In the genomic region with DNA sequence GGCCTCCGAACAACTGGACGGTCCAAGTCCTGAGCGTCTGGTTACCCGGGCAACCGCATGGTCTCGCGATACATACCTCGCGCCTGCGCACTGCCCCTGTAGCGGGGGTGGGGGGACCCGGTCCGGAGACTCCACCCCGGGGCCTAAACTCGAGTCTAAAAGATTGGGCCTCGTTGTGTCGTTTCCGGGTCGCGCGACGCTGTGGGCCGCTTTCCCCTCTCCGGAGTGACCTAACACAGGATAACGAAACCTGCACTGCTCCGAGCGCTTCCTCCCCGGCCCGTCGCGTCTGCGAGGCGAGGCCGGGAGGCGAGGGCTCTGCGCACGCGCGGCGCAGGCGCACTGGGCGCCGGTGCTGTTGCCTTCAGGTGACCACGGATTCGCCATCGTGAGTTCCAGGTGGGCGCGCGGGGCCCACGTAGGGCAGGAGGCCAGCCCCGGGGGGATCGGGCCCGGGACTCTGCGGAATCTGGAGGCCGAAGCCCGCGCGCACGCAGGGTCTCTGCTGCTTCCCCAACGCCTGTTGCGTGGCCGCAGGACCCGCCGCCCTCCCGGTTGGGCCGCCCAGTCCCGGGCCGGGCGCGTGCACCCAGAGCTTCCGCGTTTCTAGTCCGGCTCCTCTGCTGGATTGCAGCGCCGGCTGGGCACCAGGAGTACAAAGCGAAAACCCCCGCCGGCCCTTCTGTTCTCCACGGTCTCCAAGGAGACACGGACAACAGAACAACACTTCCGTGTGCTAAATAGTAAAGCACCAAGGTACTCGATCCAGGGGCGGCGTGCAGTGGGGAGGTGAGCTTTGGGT, we compare ENCODE assay signal across 1 cellular context.
TF ChIP-seq lines count a peak whose summit lies in the region.

TSS of gene RPP38 (plus strand) at position 345 of the 802 bp plus-strand sequence. CDS start 5,960 bp downstream, outside the sequence.

TF ChIP-seq in HepG2, 621 proteins besides CTCF, POLR2A, EP300 and RAD21 (continued from another document and continues in another):
- TF ChIP-seq, protein P1, sequence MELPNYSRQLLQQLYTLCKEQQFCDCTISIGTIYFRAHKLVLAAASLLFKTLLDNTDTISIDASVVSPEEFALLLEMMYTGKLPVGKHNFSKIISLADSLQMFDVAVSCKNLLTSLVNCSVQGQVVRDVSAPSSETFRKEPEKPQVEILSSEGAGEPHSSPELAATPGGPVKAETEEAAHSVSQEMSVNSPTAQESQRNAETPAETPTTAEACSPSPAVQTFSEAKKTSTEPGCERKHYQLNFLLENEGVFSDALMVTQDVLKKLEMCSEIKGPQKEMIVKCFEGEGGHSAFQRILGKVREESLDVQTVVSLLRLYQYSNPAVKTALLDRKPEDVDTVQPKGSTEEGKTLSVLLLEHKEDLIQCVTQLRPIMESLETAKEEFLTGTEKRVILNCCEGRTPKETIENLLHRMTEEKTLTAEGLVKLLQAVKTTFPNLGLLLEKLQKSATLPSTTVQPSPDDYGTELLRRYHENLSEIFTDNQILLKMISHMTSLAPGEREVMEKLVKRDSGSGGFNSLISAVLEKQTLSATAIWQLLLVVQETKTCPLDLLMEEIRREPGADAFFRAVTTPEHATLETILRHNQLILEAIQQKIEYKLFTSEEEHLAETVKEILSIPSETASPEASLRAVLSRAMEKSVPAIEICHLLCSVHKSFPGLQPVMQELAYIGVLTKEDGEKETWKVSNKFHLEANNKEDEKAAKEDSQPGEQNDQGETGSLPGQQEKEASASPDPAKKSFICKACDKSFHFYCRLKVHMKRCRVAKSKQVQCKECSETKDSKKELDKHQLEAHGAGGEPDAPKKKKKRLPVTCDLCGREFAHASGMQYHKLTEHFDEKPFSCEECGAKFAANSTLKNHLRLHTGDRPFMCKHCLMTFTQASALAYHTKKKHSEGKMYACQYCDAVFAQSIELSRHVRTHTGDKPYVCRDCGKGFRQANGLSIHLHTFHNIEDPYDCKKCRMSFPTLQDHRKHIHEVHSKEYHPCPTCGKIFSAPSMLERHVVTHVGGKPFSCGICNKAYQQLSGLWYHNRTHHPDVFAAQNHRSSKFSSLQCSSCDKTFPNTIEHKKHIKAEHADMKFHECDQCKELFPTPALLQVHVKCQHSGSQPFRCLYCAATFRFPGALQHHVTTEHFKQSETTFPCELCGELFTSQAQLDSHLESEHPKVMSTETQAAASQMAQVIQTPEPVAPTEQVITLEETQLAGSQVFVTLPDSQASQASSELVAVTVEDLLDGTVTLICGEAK (IDR thresholded peaks at IDR 0.05), result no peak
- TF ChIP-seq, protein P1 (CRISPR knock-in tag; IDR thresholded peaks at IDR 0.05), result peak; percentile 93
- TF ChIP-seq ZNF709 (CRISPR knock-in tag; IDR thresholded peaks at IDR 0.05), result peak; percentile 74
- no peak for TF ChIP-seq CREM (IDR thresholded peaks at IDR 0.05)
- no peak for TF ChIP-seq CREM (CRISPR knock-in tag; IDR thresholded peaks at IDR 0.05)
- TF ChIP-seq, protein P2, sequence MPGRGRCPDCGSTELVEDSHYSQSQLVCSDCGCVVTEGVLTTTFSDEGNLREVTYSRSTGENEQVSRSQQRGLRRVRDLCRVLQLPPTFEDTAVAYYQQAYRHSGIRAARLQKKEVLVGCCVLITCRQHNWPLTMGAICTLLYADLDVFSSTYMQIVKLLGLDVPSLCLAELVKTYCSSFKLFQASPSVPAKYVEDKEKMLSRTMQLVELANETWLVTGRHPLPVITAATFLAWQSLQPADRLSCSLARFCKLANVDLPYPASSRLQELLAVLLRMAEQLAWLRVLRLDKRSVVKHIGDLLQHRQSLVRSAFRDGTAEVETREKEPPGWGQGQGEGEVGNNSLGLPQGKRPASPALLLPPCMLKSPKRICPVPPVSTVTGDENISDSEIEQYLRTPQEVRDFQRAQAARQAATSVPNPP (CRISPR knock-in tag; IDR thresholded peaks at IDR 0.05), result peak; percentile 93
- TF ChIP-seq TARDBP (CRISPR knock-in tag; IDR thresholded peaks at IDR 0.05), result 0 out of 2 replicates have a peak, but pooled peaks have one; percentile 41
- peak; percentile 97 for TF ChIP-seq REL (CRISPR knock-in tag; conservative IDR thresholded peaks at IDR 0.05)
- TF ChIP-seq ATF2 (CRISPR knock-in tag; IDR thresholded peaks at IDR 0.05), result no peak
- peak; percentile 73; the same call in 1 of the 2 replicates for TF ChIP-seq ZNF564 (CRISPR knock-in tag; IDR thresholded peaks at IDR 0.05)
- 0 out of 2 replicates have a peak, but pooled peaks have one; percentile 5 for TF ChIP-seq PBX3 (CRISPR knock-in tag; IDR thresholded peaks at IDR 0.05; ENCODE audit: borderline replicate concordance)
- TF ChIP-seq RARG (CRISPR knock-in tag; IDR thresholded peaks at IDR 0.05; ENCODE audit: low read depth), result no peak
- TF ChIP-seq NR0B2 (CRISPR knock-in tag; IDR thresholded peaks at IDR 0.05), result peak; percentile 78; the same call in 1 of the 2 replicates
- peak; percentile 50; the same call in 1 of the 2 replicates for TF ChIP-seq ZNF766 (CRISPR knock-in tag; IDR thresholded peaks at IDR 0.05; ENCODE audit: borderline replicate concordance)
- TF ChIP-seq ZNF10 (CRISPR knock-in tag; IDR thresholded peaks at IDR 0.05; ENCODE audit: borderline replicate concordance, low read depth), result no peak
- TF ChIP-seq ZNF572 (CRISPR knock-in tag; IDR thresholded peaks at IDR 0.05), result 0 out of 2 replicates have a peak, but pooled peaks have one; percentile 55
- peak; percentile 97 for TF ChIP-seq YEATS4 (CRISPR knock-in tag; IDR thresholded peaks at IDR 0.05; ENCODE audit: borderline replicate concordance)
- peak; percentile 87; the same call in 1 of the 2 replicates for TF ChIP-seq FIP1L1 (IDR thresholded peaks at IDR 0.05; ENCODE audit: borderline replicate concordance, insufficient read depth, low read depth, low read length)
- peak; percentile 24; the same call in 1 of the 2 replicates for TF ChIP-seq PAXIP1 (CRISPR knock-in tag; conservative IDR thresholded peaks at IDR 0.05)
- no peak for TF ChIP-seq ZNF251 (CRISPR knock-in tag; IDR thresholded peaks at IDR 0.05)
- TF ChIP-seq PITX1 (CRISPR knock-in tag; IDR thresholded peaks at IDR 0.05), result no peak; the same call in 1 of the 2 replicates
- TF ChIP-seq ERF (CRISPR knock-in tag; IDR thresholded peaks at IDR 0.05), result peak; percentile 50; the same call in 1 of the 2 replicates
- no peak for TF ChIP-seq NR2F6 (IDR thresholded peaks at IDR 0.05)
- 0 out of 2 replicates have a peak, but pooled peaks have one; percentile 11 for TF ChIP-seq NR2F6 (CRISPR knock-in tag; IDR thresholded peaks at IDR 0.05)
- TF ChIP-seq ARNT (IDR thresholded peaks at IDR 0.05), result no peak
- no peak for TF ChIP-seq FOSL1 (CRISPR knock-in tag; IDR thresholded peaks at IDR 0.05; ENCODE audit: borderline replicate concordance)
- TF ChIP-seq ZNF670 (CRISPR knock-in tag; IDR thresholded peaks at IDR 0.05; ENCODE audit: borderline replicate concordance), result no peak
- TF ChIP-seq RFXAP (CRISPR knock-in tag; IDR thresholded peaks at IDR 0.05; ENCODE audit: borderline replicate concordance), result peak; percentile 70
- no peak for TF ChIP-seq RORA (CRISPR knock-in tag; IDR thresholded peaks at IDR 0.05)
- TF ChIP-seq, protein P3, sequence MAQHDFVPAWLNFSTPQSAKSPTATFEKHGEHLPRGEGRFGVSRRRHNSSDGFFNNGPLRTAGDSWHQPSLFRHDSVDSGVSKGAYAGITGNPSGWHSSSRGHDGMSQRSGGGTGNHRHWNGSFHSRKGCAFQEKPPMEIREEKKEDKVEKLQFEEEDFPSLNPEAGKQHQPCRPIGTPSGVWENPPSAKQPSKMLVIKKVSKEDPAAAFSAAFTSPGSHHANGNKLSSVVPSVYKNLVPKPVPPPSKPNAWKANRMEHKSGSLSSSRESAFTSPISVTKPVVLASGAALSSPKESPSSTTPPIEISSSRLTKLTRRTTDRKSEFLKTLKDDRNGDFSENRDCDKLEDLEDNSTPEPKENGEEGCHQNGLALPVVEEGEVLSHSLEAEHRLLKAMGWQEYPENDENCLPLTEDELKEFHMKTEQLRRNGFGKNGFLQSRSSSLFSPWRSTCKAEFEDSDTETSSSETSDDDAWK (CRISPR knock-in tag; IDR thresholded peaks at IDR 0.05), result no peak
- TF ChIP-seq, protein P4, sequence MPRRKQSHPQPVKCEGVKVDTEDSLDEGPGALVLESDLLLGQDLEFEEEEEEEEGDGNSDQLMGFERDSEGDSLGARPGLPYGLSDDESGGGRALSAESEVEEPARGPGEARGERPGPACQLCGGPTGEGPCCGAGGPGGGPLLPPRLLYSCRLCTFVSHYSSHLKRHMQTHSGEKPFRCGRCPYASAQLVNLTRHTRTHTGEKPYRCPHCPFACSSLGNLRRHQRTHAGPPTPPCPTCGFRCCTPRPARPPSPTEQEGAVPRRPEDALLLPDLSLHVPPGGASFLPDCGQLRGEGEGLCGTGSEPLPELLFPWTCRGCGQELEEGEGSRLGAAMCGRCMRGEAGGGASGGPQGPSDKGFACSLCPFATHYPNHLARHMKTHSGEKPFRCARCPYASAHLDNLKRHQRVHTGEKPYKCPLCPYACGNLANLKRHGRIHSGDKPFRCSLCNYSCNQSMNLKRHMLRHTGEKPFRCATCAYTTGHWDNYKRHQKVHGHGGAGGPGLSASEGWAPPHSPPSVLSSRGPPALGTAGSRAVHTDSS (CRISPR knock-in tag; conservative IDR thresholded peaks at IDR 0.05), result 0 out of 2 replicates have a peak, but pooled peaks have one; percentile 18
